ENCODE assay signal across 8 cellular contexts in genomic region chr16:56576585-56577299, GRCh38. TPM values are rescaled to one million over a fixed set of nuclear protein-coding genes. Genes with fewer than 3 reads are reported as not detected.
A peak's percentile ranks its signal among the peaks of the same experiment; 100 is the strongest.
DNase-seq lines count a peak whose midpoint lies in the region; ATAC-seq, FAIRE-seq and TF ChIP-seq lines count a peak whose summit lies in the region.

No MANE protein-coding gene starts in this region.

- no peaks in the 10 kb centered on the region for H3F3A ChIP-seq in SK-N-SH (replicated peaks; ENCODE audit: insufficient read depth)

- no peaks in the 10 kb centered on the region for H3K36me3 Mint-ChIP-seq in activated naive CD4-positive, alpha-beta T cell treated with anti-CD3 and anti-CD28 coated beads for 36 hours (ENCODE audit: low read depth)

- no peaks in the 10 kb centered on the region for H3K36me3 ChIP-seq in SK-N-SH (replicated peaks in 1 of 2; ENCODE audit: control insufficient read depth in 1 of 2, insufficient read depth in 2 of 2, low read length in 1 of 2)
- no peaks in the 10 kb centered on the region for H3K36me3 ChIP-seq in cardiac muscle cell

- DNase-seq in HTR-8/SVneo (ENCODE audit: insufficient read length, low spot score) (peak; percentile 44), SK-N-SH (peak; percentile 63), cardiac muscle cell (ENCODE audit: low read depth in 1 of 2, low spot score in 1 of 2) (peak; percentile 49 to 79), retina (peak; percentile 58)
- DNase-seq in activated naive CD4-positive, alpha-beta T cell treated with anti-CD3 and anti-CD28 coated beads for 36 hours = peak; percentile 95

- CTCF ChIA-PET in SK-N-SH (lab: Yijun Ruan, JAX) = interaction anchor here (0.5 to 2.6 kb wide), 24 partner anchors 8 to 1694 kb away, joined by 3 to 38 read pairs (median 4); partner anchors contain the start of gene MT3
- CTCF ChIA-PET in activated naive CD4-positive, alpha-beta T cell treated with anti-CD3 and anti-CD28 coated beads for 36 hours (lab: Charles Lee) = interaction anchor here (0.6 to 5.0 kb wide), 35 partner anchors 9 to 392 kb away, joined by 3 to 126 read pairs (median 4); partner anchors contain the start of genes BBS2, MT1X and MT2A

- no peak for FAIRE-seq in HTR-8/SVneo (lab: Jason Lieb, UNC)

- intact Hi-C loops in activated naive CD4-positive, alpha-beta T cell treated with anti-CD3 and anti-CD28 coated beads for 36 hours (cut with micrococcal nuclease) = loop anchor here (1.0 to 5.0 kb wide), 6 partner anchors 24 to 291 kb away; partner anchors contain the start of genes MT1X and SLC12A3

- H3K27me3 ChIP-seq in SK-N-SH (ENCODE audit: insufficient read depth) (no peaks in the 10 kb centered on the region), cardiac muscle cell (no peaks in the 10 kb centered on the region)

- no peaks in the 10 kb centered on the region for H3K79me2 ChIP-seq in SK-N-SH (ENCODE audit: insufficient read depth)

- H3K4me3 Mint-ChIP-seq in activated naive CD4-positive, alpha-beta T cell treated with anti-CD3 and anti-CD28 coated beads for 36 hours = no peak overlapping the region

- POLR2A ChIA-PET in SK-N-SH (lab: Yijun Ruan, JAX) = no interaction called here

- no peak overlapping the region for H3K9ac ChIP-seq in SK-N-SH

- H3K4me1 Mint-ChIP-seq in activated naive CD4-positive, alpha-beta T cell treated with anti-CD3 and anti-CD28 coated beads for 36 hours (ENCODE audit: low read depth) = peaks cover 4% of the 10 kb centered on the region

- H3K4me1 ChIP-seq in SK-N-SH (ENCODE audit: control insufficient read depth in 1 of 2, insufficient read depth in 2 of 2, low read depth in 1 of 2, low read length in 1 of 2) (no peaks in the 10 kb centered on the region), cardiac muscle cell (ENCODE audit: low read depth) (no peaks in the 10 kb centered on the region)

- no peak overlapping the region for H3K4me2 ChIP-seq in SK-N-SH

- H4K20me1 ChIP-seq in SK-N-SH (ENCODE audit: insufficient read depth) = no peaks in the 10 kb centered on the region

- peak overlapping the region; percentile 30 for H3K27ac Mint-ChIP-seq in activated naive CD4-positive, alpha-beta T cell treated with anti-CD3 and anti-CD28 coated beads for 36 hours

- H3K9me3 Mint-ChIP-seq in activated naive CD4-positive, alpha-beta T cell treated with anti-CD3 and anti-CD28 coated beads for 36 hours = peaks cover 8% of the 10 kb centered on the region

- peak; percentile 85 for TF ChIP-seq CTCF in C4-2B (conservative IDR thresholded peaks at IDR 0.05)
- peak; percentile 53 for TF ChIP-seq CTCF in SK-N-SH (IDR thresholded peaks at IDR 0.05)
- peak; percentile 86 for TF ChIP-seq CTCF in cardiac muscle cell (IDR thresholded peaks at IDR 0.05; ENCODE audit: low read depth, low read length)

- no peaks in the 10 kb centered on the region for H3K9me2 ChIP-seq in SK-N-SH

- no peak for TF ChIP-seq EP300 in SK-N-SH (IDR thresholded peaks at IDR 0.05; ENCODE audit: borderline replicate concordance in 1 of 2, low read depth in 1 of 2, low read length in 1 of 2)

- peak; percentile 66 for ATAC-seq in GM19397 (IDR thresholded peaks at IDR 0.05; ENCODE audit: unreplicated experiment)
- no peak for ATAC-seq in HG02610 (IDR thresholded peaks at IDR 0.05; ENCODE audit: unreplicated experiment)

- no peak overlapping the region for H2AFZ ChIP-seq in SK-N-SH (ENCODE audit: low read depth)

- 51% methylated on average over 5 of the region's 8 CpGs for WGBS in SK-N-SH (ENCODE audit: low lambda C conversion rate)

- H3K27me3 Mint-ChIP-seq in activated naive CD4-positive, alpha-beta T cell treated with anti-CD3 and anti-CD28 coated beads for 36 hours (ENCODE audit: low read depth) = no peaks in the 10 kb centered on the region

- H3K9me3 ChIP-seq in SK-N-SH (no peaks in the 10 kb centered on the region), cardiac muscle cell (ENCODE audit: low read depth) (no peaks in the 10 kb centered on the region)

- no peak overlapping the region for H3K27ac ChIP-seq in C4-2B
- H3K27ac ChIP-seq in SK-N-SH (ENCODE audit: low read depth in 2 of 2, low read length in 1 of 2) = no peak overlapping the region
- no peak overlapping the region for H3K27ac ChIP-seq in cardiac muscle cell

- no peak overlapping the region for H3K4me3 ChIP-seq in SK-N-SH (ENCODE audit: low read depth in 2 of 2, low read length in 1 of 2)
- no peak overlapping the region for H3K4me3 ChIP-seq in cardiac muscle cell

- TF ChIP-seq RAD21 in SK-N-SH (IDR thresholded peaks at IDR 0.05; ENCODE audit: low read length) = peak; percentile 73

TF ChIP-seq in SK-N-SH, 30 proteins besides CTCF, POLR2A, EP300 and RAD21:
- TF ChIP-seq CHD2 (IDR thresholded peaks at IDR 0.05; ENCODE audit: low read length, partially characterized antibody) = no peak
- TF ChIP-seq SMC3 (IDR thresholded peaks at IDR 0.05; ENCODE audit: low read depth, low read length) = peak; percentile 60

RNA-seq across cellular contexts. Expression of gene MT4, which starts 11.9 kb away (rescaled TPM):
- not detected in 2 replicates for polyA plus RNA-seq in SK-N-SH (2012; rRNA removed)
- not detected in 2 replicates for polyA plus RNA-seq in SK-N-SH (2012; cell fraction: cytosol; rRNA removed)
- polyA plus RNA-seq in SK-N-SH (2012; cell fraction: nucleus; rRNA removed) = not detected in 2 replicates
- total RNA-seq in activated naive CD4-positive, alpha-beta T cell treated with anti-CD3 and anti-CD28 coated beads for 36 hours = not detected
- not detected in 2 replicates for total RNA-seq in cardiac muscle cell
- not detected in 2 replicates for polyA plus RNA-seq in cardiac muscle cell

RNA-seq across cellular contexts. Expression of gene MT3, which starts 12.6 kb away (rescaled TPM):
- polyA plus RNA-seq in SK-N-SH (2012; rRNA removed) (0.43 TPM in 1 of 2 replicates, not detected in the other), cardiac muscle cell (1.0 TPM in 1 of 2 replicates, not detected in the other)
- polyA plus RNA-seq in SK-N-SH (2012; cell fraction: cytosol; rRNA removed) = 0.08 and 0.12 TPM in 2 replicates
- 0.22 TPM in 1 of 2 replicates, not detected in the other for polyA plus RNA-seq in SK-N-SH (2012; cell fraction: nucleus; rRNA removed)
- total RNA-seq in activated naive CD4-positive, alpha-beta T cell treated with anti-CD3 and anti-CD28 coated beads for 36 hours = 1 to 10 TPM in 1 of 2 experiments, under 1 TPM in 1; 0.64 to 1.6 TPM
- not detected in 2 replicates for total RNA-seq in cardiac muscle cell

RNA-seq across cellular contexts. Expression of gene MT2A, which starts 31.6 kb away (rescaled TPM):
- polyA plus RNA-seq in SK-N-SH (2012; rRNA removed) (79.9 and 133 TPM in 2 replicates), cardiac muscle cell (1.6 and 2.1 TPM in 2 replicates)
- polyA plus RNA-seq in SK-N-SH (2012; cell fraction: cytosol; rRNA removed) = 69.0 and 90.2 TPM in 2 replicates
- 67.8 and 133 TPM in 2 replicates for polyA plus RNA-seq in SK-N-SH (2012; cell fraction: nucleus; rRNA removed)
- 100 to 1,000 TPM in 1 of 2 experiments, 10 to 100 TPM in 1; 95.7 to 130 TPM for total RNA-seq in activated naive CD4-positive, alpha-beta T cell treated with anti-CD3 and anti-CD28 coated beads for 36 hours
- 0.28 TPM in 1 of 2 replicates, not detected in the other for total RNA-seq in cardiac muscle cell

RNA-seq across cellular contexts. Expression of gene MT1E, which starts 48.8 kb away (rescaled TPM):
- polyA plus RNA-seq in SK-N-SH (2012; rRNA removed) = 106 and 205 TPM in 2 replicates
- polyA plus RNA-seq in SK-N-SH (2012; cell fraction: cytosol; rRNA removed) = 94.6 and 121 TPM in 2 replicates
- polyA plus RNA-seq in SK-N-SH (2012; cell fraction: nucleus; rRNA removed) = 52.0 and 151 TPM in 2 replicates
- total RNA-seq in activated naive CD4-positive, alpha-beta T cell treated with anti-CD3 and anti-CD28 coated beads for 36 hours = 10 to 100 TPM; 12.2 to 12.4 TPM
- total RNA-seq in cardiac muscle cell = 3.6 and 9.1 TPM in 2 replicates
- polyA plus RNA-seq in cardiac muscle cell = 4.5 and 4.7 TPM in 2 replicates

RNA-seq across cellular contexts. Expression of gene MT1M, which starts 55.7 kb away (rescaled TPM):
- 0.45 and 1.3 TPM in 2 replicates for polyA plus RNA-seq in SK-N-SH (2012; rRNA removed)
- 0.49 and 0.51 TPM in 2 replicates for polyA plus RNA-seq in SK-N-SH (2012; cell fraction: cytosol; rRNA removed)
- polyA plus RNA-seq in SK-N-SH (2012; cell fraction: nucleus; rRNA removed) = 0.15 TPM in 2 replicates
- not detected for total RNA-seq in activated naive CD4-positive, alpha-beta T cell treated with anti-CD3 and anti-CD28 coated beads for 36 hours
- total RNA-seq in cardiac muscle cell = not detected in 2 replicates
- polyA plus RNA-seq in cardiac muscle cell = not detected in 2 replicates

Comparison
In these comparisons a context has a peak if more than half of its experiments do, and no peak if none do; other contexts are left out.
1. DNase-seq: peak in every context shown above with its lines; median percentile 95 in activated naive CD4-positive, alpha-beta T cell treated with anti-CD3 and anti-CD28 coated beads for 36 hours; 64 in cardiac muscle cell; 63 in SK-N-SH; 58 in retina; 44 in HTR-8/SVneo.
2. RNA of gene MT2A, which starts 31.6 kb away (total RNA-seq): 95.7 to 130 TPM in activated naive CD4-positive, alpha-beta T cell treated with anti-CD3 and anti-CD28 coated beads for 36 hours; 0.28 TPM in cardiac muscle cell; every median in the first group is over 10 times any median in the second.
3. Peak in every context shown above with its lines, with median percentiles within 50 percentile points of each other: CTCF ChIP-seq.